In genomic region chr1:92324784-92325183, GRCh38 we compare ENCODE assay signal across 14 cellular contexts.
"Had no signal": no experiment of that assay in that cellular context is flagged by ENCODE, and none has a peak within 500 bp of the region (broad histone marks: within the 10 kb centered on the region; RNA-seq: fewer than 3 reads in every experiment).

No MANE protein-coding gene starts in this region.

- H3K27me3 ChIP-seq: colonic mucosa, hepatocyte, stomach had no signal

- H3K27ac ChIP-seq: colonic mucosa, hepatocyte, stomach, thoracic aorta had no signal

- H3K4me1 ChIP-seq: colonic mucosa, stomach had no signal

- ATAC-seq: left cardiac atrium had no signal

- DNase-seq: activated CD8-positive, alpha-beta memory T cell treated with anti-CD3 and anti-CD28 coated beads for 24 hours; activated gamma-delta T cell; caudate nucleus; colonic mucosa; effector CD8-positive, alpha-beta T cell; left cardiac atrium; midbrain; retina; stimulated activated CD4-positive, alpha-beta T cell treated with anti-CD3 and anti-CD28 coated beads, Interleukin-15, amount 100 ng/mL, for 24 hours; stimulated activated CD4-positive, alpha-beta T cell treated with anti-CD3 and anti-CD28 coated beads, Interleukin-4, amount 100 ng/mL, for 24 hours; stomach had no signal

- H3K36me3 ChIP-seq: colonic mucosa had no signal

- H3K4me3 ChIP-seq: colonic mucosa, hepatocyte, lung, stomach, thoracic aorta had no signal

- H3K9me3 ChIP-seq: colonic mucosa had no signal
